Comparison of ENCODE assay signal across 8 cellular contexts in the genomic region with DNA sequence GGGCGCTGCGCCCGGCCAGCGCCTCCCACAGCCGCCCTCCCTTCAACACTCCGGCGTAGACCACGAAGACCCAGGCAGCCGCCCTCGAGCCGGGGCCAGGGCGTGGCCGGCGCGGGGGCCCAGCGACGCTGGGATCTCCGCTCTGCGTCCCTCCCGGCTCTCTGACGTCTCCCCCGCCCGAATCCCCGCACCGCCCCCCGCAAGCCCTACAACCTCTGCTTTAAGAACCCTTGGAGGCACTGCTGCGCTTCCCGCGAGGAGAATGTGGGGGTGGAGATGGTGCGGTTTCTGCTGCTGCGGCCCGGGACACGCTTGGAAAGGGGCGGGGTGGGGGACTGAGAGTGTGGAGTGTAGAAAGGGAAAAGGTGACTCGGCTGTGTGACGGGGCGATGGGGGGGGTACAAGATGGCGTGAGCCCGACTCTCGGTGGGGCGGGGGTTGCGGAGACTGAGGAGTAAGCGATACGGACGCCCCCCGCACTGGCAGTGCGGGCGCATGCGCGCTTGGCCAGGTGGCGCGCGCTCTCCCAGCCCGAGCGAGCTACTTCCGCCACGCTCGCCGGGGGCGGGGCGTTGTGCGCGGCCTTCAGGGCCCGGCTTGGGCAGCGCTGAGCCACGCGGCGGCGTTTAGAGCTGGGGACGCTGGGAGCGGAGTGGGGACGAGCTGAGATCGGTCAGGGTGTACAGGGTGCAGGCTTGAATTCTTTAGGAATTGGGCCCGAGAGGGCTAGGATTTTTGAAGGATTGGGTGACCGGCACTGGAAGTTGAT. TPM values are rescaled to one million over a fixed set of nuclear protein-coding genes. Genes with fewer than 3 reads are reported as not detected.
DNase-seq lines count a peak whose midpoint lies in the region; ATAC-seq and TF ChIP-seq lines count a peak whose summit lies in the region.

A gene (minus strand): TSS at position 380 of the 769 bp plus-strand sequence.

- H3K27me3 ChIP-seq in endodermal cell (ENCODE audit: control insufficient read depth, insufficient read depth, low read length, poor library complexity, severe bottlenecking) = no peaks in the 10 kb centered on the region

- H3K9me3 Mint-ChIP-seq in endodermal cell = no peaks in the 10 kb centered on the region
- no peaks in the 10 kb centered on the region for H3K9me3 Mint-ChIP-seq in mesothelial cell of epicardium

- H3K27ac ChIP-seq in endodermal cell (ENCODE audit: low read depth, low read length) = peak within 1 kb of the TSS; percentile 96

- no peaks in the 10 kb centered on the region for H3K36me3 ChIP-seq in endodermal cell (ENCODE audit: control insufficient read depth, insufficient read depth, low read length)

- peak within 1 kb of the TSS; percentile 92 for H3K4me3 Mint-ChIP-seq in endodermal cell
- peak within 1 kb of the TSS; percentile 92 for H3K4me3 Mint-ChIP-seq in mesothelial cell of epicardium

- TF ChIP-seq CTCF in endodermal cell (conservative IDR thresholded peaks at IDR 0.05) (peak; percentile 33), mesothelial cell of epicardium (IDR thresholded peaks at IDR 0.05; ENCODE audit: unreplicated experiment) (no peak)

- no peaks in the 10 kb centered on the region for H3K36me3 Mint-ChIP-seq in endodermal cell (ENCODE audit: low read depth)
- no peaks in the 10 kb centered on the region for H3K36me3 Mint-ChIP-seq in mesothelial cell of epicardium

- H3K4me1 ChIP-seq in endodermal cell (ENCODE audit: control insufficient read depth, insufficient read depth, low read length) = no peaks in the 10 kb centered on the region

- H3K27me3 Mint-ChIP-seq in endodermal cell (ENCODE audit: insufficient read depth) = no peaks in the 10 kb centered on the region
- no peaks in the 10 kb centered on the region for H3K27me3 Mint-ChIP-seq in mesothelial cell of epicardium (ENCODE audit: low read depth)

- DNase-seq in COR-L47 (lab: John Stamatoyannopoulos, UW) (peak; percentile 94), HS-27A (ENCODE audit: low read depth) (peak; percentile 95), NOMO-1 (lab: John Stamatoyannopoulos, UW; ENCODE audit: unreplicated experiment in 2 of 2) (peak; percentile 85 to 90), endodermal cell (peak; percentile 96), mesothelial cell of epicardium (ENCODE audit: low spot score in 2 of 2, unreplicated experiment in 2 of 2) (peak; percentile 88 to 93)
- peak; percentile 91 for DNase-seq in activated CD8-positive, alpha-beta memory T cell treated with anti-CD3 and anti-CD28 coated beads, Interleukin-2, amount 50 U/mL, for 1 hour (ENCODE audit: extremely low read depth)
- peak; percentile 92 to 93 for DNase-seq in stimulated activated CD8-positive, alpha-beta memory T cell treated with anti-CD3 and anti-CD28 coated beads, Interleukin-15, amount 100 ng/mL, for 4 hours (ENCODE audit: low read depth in 2 of 2)

- H3K9ac ChIP-seq in endodermal cell (ENCODE audit: extremely low read depth, low read length, poor library complexity, severe bottlenecking) = peak within 1 kb of the TSS; percentile 92

- H3K4me1 Mint-ChIP-seq in endodermal cell (peaks cover 8% of the 10 kb centered on the region), mesothelial cell of epicardium (peaks cover 21% of the 10 kb centered on the region)

- peak; percentile 81 for ATAC-seq in GM19468 (IDR thresholded peaks at IDR 0.05; ENCODE audit: extremely low read depth, unreplicated experiment)

- H3K4me3 ChIP-seq in endodermal cell (ENCODE audit: low read length) = peak within 1 kb of the TSS; percentile 99

- 0 to 1% methylated on average over 19 to 75 of the region's 75 CpGs for WGBS in endodermal cell (ENCODE audit: insufficient coverage in 1 of 2, insufficient read length in 1 of 2), 2 experiments

- H3K27ac Mint-ChIP-seq in endodermal cell (peak within 1 kb of the TSS; percentile 99), mesothelial cell of epicardium (peak within 1 kb of the TSS; percentile 99)

- H3K9me3 ChIP-seq in endodermal cell (ENCODE audit: control insufficient read depth, low read length) = no peaks in the 10 kb centered on the region

RNA-seq across cellular contexts. Expression of the gene that starts here (rescaled TPM):
- total RNA-seq in endodermal cell (10 to 100 TPM; 32.4 to 34.7 TPM), mesothelial cell of epicardium (21.1 to 24.8 TPM (median 23.2 TPM) in 3 replicates)
- polyA plus RNA-seq in endodermal cell (2013, experiment 1 of 2) = 22.9 TPM
- polyA plus RNA-seq in endodermal cell (2013, experiment 2 of 2) = 26.2 TPM

Comparison
In these comparisons a context has a peak if more than half of its experiments do, and no peak if none do; other contexts are left out.
1. Peak in every context shown above with its lines: DNase-seq, ATAC-seq, H3K4me3 ChIP-seq and H3K27ac ChIP-seq.